Comparison of ENCODE assay signal across 1 cellular context in the genomic region with DNA sequence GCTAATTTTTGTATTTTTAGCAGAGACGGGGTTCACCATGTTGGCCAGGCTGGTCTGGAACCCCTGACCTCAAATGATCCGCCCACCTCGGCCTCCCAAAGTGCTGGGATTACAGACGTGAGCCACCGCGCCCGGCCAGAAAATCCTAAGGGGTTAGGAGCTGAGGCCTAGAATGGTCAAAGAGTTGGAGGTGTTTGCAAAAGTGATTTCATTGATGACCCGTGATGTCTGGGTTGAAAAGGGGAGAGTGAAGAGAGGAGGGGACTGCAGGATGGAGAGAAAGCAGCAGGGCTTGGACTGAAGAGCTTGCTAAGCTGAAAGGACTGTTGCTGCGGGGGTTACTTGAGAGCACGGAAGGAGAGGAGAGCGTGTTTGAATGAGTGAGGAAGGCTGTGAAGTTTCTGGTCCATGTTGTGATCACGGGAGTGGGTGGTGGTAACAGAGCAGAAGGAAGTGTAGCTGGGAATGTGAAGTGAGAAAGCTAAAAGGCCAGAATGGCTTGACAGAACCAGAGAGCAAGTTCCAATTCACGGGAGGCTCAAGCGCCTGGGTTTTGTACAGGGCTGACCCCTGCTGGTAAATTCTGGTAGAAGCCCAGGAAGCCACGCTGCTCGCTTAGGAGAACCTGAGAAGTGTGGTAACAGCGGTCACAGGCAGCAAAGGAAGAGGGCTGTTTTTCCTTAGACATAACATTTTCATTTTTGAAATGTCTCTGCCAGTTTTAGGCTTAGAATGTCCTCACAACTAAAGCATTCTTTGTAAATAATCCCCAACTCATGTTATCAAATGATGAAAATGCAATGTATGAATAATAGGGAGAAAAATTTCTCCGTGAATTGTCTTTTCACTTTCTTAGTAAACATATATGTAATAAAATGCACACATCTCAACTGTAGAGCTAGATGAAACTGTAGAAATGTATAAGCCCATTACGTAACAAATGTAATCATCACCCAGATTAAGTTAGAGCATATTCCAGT.
TF ChIP-seq lines count a peak whose summit lies in the region.

No MANE protein-coding gene starts in this region.

TF ChIP-seq in HepG2, 621 proteins besides CTCF, POLR2A, EP300 and RAD21 (continued from another document and continues in another):
- TF ChIP-seq ZBTB7A (CRISPR knock-in tag; IDR thresholded peaks at IDR 0.05), result no peak
- no peak for TF ChIP-seq NCOA2 (CRISPR knock-in tag; IDR thresholded peaks at IDR 0.05)
- no peak for TF ChIP-seq ATM (IDR thresholded peaks at IDR 0.05; ENCODE audit: borderline replicate concordance)
- TF ChIP-seq ZNF766 (CRISPR knock-in tag; IDR thresholded peaks at IDR 0.05; ENCODE audit: borderline replicate concordance), result 0 out of 2 replicates have a peak, but pooled peaks have one; percentile 36
- TF ChIP-seq YEATS4 (CRISPR knock-in tag; IDR thresholded peaks at IDR 0.05; ENCODE audit: borderline replicate concordance), result peak; percentile 71; the same call in 1 of the 2 replicates
- 0 out of 2 replicates have a peak, but pooled peaks have one; percentile 37 for TF ChIP-seq ZBTB38 (CRISPR knock-in tag; IDR thresholded peaks at IDR 0.05)
- no peak for TF ChIP-seq MED8 (CRISPR knock-in tag; IDR thresholded peaks at IDR 0.05; ENCODE audit: insufficient replicate concordance)
- TF ChIP-seq MYNN (CRISPR knock-in tag; IDR thresholded peaks at IDR 0.05; ENCODE audit: low read depth), result no peak
- TF ChIP-seq ARID2 (CRISPR knock-in tag; IDR thresholded peaks at IDR 0.05; ENCODE audit: borderline replicate concordance), result 0 out of 2 replicates have a peak, but pooled peaks have one; percentile 6
- no peak for TF ChIP-seq ADNP (CRISPR knock-in tag; IDR thresholded peaks at IDR 0.05)
- TF ChIP-seq TCF12 (IDR thresholded peaks at IDR 0.05), result no peak
- TF ChIP-seq TCF12 (CRISPR knock-in tag; IDR thresholded peaks at IDR 0.05), result no peak
- no peak for TF ChIP-seq ZNF546 (CRISPR knock-in tag; conservative IDR thresholded peaks at IDR 0.05)
- no peak for TF ChIP-seq ZNF326 (CRISPR knock-in tag; IDR thresholded peaks at IDR 0.05; ENCODE audit: borderline replicate concordance)
- TF ChIP-seq, protein P1, sequence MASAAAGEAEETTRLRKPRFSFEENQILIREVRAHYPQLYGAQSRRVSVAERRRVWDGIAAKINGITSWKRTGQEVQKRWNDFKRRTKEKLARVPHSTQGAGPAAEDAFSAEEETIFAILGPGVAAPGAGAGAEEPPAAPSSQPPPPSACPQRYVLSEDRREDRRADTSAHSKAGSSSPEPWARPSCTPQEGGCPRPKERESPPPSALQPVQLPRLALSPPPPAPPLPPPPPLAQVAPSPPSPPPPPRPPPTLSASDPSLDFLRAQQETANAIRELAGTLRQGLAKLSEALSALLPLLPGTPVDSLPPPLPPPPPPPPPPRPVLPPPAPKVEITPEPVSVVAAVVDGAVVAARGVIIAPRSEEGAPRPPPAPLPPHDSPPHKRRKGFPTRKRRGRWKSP (CRISPR knock-in tag; IDR thresholded peaks at IDR 0.05), result peak; percentile 53
- TF ChIP-seq, protein P2, sequence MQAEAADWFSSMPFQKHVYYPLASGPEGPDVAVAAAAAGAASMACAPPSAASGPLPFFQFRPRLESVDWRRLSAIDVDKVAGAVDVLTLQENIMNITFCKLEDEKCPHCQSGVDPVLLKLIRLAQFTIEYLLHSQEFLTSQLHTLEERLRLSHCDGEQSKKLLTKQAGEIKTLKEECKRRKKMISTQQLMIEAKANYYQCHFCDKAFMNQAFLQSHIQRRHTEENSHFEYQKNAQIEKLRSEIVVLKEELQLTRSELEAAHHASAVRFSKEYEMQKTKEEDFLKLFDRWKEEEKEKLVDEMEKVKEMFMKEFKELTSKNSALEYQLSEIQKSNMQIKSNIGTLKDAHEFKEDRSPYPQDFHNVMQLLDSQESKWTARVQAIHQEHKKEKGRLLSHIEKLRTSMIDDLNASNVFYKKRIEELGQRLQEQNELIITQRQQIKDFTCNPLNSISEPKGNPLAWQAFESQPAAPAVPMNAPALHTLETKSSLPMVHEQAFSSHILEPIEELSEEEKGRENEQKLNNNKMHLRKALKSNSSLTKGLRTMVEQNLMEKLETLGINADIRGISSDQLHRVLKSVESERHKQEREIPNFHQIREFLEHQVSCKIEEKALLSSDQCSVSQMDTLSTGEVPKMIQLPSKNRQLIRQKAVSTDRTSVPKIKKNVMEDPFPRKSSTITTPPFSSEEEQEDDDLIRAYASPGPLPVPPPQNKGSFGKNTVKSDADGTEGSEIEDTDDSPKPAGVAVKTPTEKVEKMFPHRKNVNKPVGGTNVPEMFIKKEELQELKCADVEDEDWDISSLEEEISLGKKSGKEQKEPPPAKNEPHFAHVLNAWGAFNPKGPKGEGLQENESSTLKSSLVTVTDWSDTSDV (CRISPR knock-in tag; IDR thresholded peaks at IDR 0.05), result no peak
- TF ChIP-seq FOSL1 (CRISPR knock-in tag; IDR thresholded peaks at IDR 0.05; ENCODE audit: borderline replicate concordance), result no peak
- TF ChIP-seq, protein P3, sequence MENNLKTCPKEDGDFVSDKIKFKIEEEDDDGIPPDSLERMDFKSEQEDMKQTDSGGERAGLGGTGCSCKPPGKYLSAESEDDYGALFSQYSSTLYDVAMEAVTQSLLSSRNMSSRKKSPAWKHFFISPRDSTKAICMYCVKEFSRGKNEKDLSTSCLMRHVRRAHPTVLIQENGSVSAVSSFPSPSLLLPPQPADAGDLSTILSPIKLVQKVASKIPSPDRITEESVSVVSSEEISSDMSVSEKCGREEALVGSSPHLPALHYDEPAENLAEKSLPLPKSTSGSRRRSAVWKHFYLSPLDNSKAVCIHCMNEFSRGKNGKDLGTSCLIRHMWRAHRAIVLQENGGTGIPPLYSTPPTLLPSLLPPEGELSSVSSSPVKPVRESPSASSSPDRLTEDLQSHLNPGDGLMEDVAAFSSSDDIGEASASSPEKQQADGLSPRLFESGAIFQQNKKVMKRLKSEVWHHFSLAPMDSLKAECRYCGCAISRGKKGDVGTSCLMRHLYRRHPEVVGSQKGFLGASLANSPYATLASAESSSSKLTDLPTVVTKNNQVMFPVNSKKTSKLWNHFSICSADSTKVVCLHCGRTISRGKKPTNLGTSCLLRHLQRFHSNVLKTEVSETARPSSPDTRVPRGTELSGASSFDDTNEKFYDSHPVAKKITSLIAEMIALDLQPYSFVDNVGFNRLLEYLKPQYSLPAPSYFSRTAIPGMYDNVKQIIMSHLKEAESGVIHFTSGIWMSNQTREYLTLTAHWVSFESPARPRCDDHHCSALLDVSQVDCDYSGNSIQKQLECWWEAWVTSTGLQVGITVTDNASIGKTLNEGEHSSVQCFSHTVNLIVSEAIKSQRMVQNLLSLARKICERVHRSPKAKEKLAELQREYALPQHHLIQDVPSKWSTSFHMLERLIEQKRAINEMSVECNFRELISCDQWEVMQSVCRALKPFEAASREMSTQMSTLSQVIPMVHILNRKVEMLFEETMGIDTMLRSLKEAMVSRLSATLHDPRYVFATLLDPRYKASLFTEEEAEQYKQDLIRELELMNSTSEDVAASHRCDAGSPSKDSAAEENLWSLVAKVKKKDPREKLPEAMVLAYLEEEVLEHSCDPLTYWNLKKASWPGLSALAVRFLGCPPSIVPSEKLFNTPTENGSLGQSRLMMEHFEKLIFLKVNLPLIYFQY (CRISPR knock-in tag; IDR thresholded peaks at IDR 0.05; ENCODE audit: borderline replicate concordance), result peak; percentile 68; the same call in 1 of the 2 replicates
- no peak for TF ChIP-seq ZNF75D (CRISPR knock-in tag; IDR thresholded peaks at IDR 0.05; ENCODE audit: borderline replicate concordance)
- peak; percentile 64; the same call in 1 of the 2 replicates for TF ChIP-seq ZSCAN25 (CRISPR knock-in tag; IDR thresholded peaks at IDR 0.05)
- no peak for TF ChIP-seq PRPF4 (IDR thresholded peaks at IDR 0.05; ENCODE audit: low read depth, low read length, poor library complexity, severe bottlenecking)
- no peak for TF ChIP-seq ZNF17 (CRISPR knock-in tag; IDR thresholded peaks at IDR 0.05)
- no peak for TF ChIP-seq ZNF101 (CRISPR knock-in tag; IDR thresholded peaks at IDR 0.05; ENCODE audit: borderline replicate concordance, low read depth)
- no peak for TF ChIP-seq MTA3 (CRISPR knock-in tag; IDR thresholded peaks at IDR 0.05)
- TF ChIP-seq, protein P4, sequence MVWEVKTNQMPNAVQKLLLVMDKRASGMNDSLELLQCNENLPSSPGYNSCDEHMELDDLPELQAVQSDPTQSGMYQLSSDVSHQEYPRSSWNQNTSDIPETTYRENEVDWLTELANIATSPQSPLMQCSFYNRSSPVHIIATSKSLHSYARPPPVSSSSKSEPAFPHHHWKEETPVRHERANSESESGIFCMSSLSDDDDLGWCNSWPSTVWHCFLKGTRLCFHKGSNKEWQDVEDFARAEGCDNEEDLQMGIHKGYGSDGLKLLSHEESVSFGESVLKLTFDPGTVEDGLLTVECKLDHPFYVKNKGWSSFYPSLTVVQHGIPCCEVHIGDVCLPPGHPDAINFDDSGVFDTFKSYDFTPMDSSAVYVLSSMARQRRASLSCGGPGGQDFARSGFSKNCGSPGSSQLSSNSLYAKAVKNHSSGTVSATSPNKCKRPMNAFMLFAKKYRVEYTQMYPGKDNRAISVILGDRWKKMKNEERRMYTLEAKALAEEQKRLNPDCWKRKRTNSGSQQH (CRISPR knock-in tag; IDR thresholded peaks at IDR 0.05; ENCODE audit: low read depth), result peak; percentile 94
- TF ChIP-seq, protein P5, sequence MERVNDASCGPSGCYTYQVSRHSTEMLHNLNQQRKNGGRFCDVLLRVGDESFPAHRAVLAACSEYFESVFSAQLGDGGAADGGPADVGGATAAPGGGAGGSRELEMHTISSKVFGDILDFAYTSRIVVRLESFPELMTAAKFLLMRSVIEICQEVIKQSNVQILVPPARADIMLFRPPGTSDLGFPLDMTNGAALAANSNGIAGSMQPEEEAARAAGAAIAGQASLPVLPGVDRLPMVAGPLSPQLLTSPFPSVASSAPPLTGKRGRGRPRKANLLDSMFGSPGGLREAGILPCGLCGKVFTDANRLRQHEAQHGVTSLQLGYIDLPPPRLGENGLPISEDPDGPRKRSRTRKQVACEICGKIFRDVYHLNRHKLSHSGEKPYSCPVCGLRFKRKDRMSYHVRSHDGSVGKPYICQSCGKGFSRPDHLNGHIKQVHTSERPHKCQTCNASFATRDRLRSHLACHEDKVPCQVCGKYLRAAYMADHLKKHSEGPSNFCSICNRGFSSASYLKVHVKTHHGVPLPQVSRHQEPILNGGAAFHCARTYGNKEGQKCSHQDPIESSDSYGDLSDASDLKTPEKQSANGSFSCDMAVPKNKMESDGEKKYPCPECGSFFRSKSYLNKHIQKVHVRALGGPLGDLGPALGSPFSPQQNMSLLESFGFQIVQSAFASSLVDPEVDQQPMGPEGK (CRISPR knock-in tag; IDR thresholded peaks at IDR 0.05), result no peak; the same call in 1 of the 2 replicates
- TF ChIP-seq SMAD3 (CRISPR knock-in tag; IDR thresholded peaks at IDR 0.05), result no peak
- TF ChIP-seq, protein P6, sequence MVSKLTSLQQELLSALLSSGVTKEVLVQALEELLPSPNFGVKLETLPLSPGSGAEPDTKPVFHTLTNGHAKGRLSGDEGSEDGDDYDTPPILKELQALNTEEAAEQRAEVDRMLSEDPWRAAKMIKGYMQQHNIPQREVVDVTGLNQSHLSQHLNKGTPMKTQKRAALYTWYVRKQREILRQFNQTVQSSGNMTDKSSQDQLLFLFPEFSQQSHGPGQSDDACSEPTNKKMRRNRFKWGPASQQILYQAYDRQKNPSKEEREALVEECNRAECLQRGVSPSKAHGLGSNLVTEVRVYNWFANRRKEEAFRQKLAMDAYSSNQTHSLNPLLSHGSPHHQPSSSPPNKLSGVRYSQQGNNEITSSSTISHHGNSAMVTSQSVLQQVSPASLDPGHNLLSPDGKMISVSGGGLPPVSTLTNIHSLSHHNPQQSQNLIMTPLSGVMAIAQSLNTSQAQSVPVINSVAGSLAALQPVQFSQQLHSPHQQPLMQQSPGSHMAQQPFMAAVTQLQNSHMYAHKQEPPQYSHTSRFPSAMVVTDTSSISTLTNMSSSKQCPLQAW (CRISPR knock-in tag; IDR thresholded peaks at IDR 0.05), result peak; percentile 73
- TF ChIP-seq MXD4 (CRISPR knock-in tag; IDR thresholded peaks at IDR 0.05), result peak; percentile 65
- TF ChIP-seq HES4 (CRISPR knock-in tag; IDR thresholded peaks at IDR 0.05; ENCODE audit: borderline replicate concordance), result no peak
- TF ChIP-seq ZNF256 (CRISPR knock-in tag; conservative IDR thresholded peaks at IDR 0.05), result peak; percentile 70; the same call in 1 of the 2 replicates
- no peak for TF ChIP-seq HOXA7 (CRISPR knock-in tag; IDR thresholded peaks at IDR 0.05)
- TF ChIP-seq TOE1 (CRISPR knock-in tag; IDR thresholded peaks at IDR 0.05), result no peak; the same call in 1 of the 2 replicates
- no peak for TF ChIP-seq MEIS2 (CRISPR knock-in tag; IDR thresholded peaks at IDR 0.05)
- TF ChIP-seq, protein P7, sequence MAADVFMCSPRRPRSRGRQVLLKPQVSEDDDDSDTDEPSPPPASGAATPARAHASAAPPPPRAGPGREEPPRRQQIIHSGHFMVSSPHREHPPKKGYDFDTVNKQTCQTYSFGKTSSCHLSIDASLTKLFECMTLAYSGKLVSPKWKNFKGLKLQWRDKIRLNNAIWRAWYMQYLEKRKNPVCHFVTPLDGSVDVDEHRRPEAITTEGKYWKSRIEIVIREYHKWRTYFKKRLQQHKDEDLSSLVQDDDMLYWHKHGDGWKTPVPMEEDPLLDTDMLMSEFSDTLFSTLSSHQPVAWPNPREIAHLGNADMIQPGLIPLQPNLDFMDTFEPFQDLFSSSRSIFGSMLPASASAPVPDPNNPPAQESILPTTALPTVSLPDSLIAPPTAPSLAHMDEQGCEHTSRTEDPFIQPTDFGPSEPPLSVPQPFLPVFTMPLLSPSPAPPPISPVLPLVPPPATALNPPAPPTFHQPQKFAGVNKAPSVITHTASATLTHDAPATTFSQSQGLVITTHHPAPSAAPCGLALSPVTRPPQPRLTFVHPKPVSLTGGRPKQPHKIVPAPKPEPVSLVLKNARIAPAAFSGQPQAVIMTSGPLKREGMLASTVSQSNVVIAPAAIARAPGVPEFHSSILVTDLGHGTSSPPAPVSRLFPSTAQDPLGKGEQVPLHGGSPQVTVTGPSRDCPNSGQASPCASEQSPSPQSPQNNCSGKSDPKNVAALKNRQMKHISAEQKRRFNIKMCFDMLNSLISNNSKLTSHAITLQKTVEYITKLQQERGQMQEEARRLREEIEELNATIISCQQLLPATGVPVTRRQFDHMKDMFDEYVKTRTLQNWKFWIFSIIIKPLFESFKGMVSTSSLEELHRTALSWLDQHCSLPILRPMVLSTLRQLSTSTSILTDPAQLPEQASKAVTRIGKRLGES (CRISPR knock-in tag; IDR thresholded peaks at IDR 0.05; ENCODE audit: borderline replicate concordance), result no peak
- 0 out of 2 replicates have a peak, but pooled peaks have one; percentile 55 for TF ChIP-seq ZNF34 (CRISPR knock-in tag; IDR thresholded peaks at IDR 0.05; ENCODE audit: borderline replicate concordance)
- peak; percentile 91 for TF ChIP-seq ZNF775 (CRISPR knock-in tag; IDR thresholded peaks at IDR 0.05; ENCODE audit: borderline replicate concordance)
- peak; percentile 73 for TF ChIP-seq ZNF777 (CRISPR knock-in tag; IDR thresholded peaks at IDR 0.05)
- TF ChIP-seq ZNF446 (CRISPR knock-in tag; IDR thresholded peaks at IDR 0.05), result no peak
